Comparison of ENCODE assay signal across 1 cellular context in genomic region chr2:58710795-58711279, GRCh38.
TF ChIP-seq lines count a peak whose summit lies in the region.

No MANE protein-coding gene starts in this region.

TF ChIP-seq in K562, 482 proteins besides CTCF, POLR2A, EP300 and RAD21 (continued from another document and continues in another):
- no peak for TF ChIP-seq ATF3 (IDR thresholded peaks at IDR 0.05)
- TF ChIP-seq ATF3 (CRISPR knock-in tag; conservative IDR thresholded peaks at IDR 0.05), result no peak
- no peak for TF ChIP-seq AFF1 (IDR thresholded peaks at IDR 0.05; ENCODE audit: low read depth in 1 of 2, partially characterized antibody in 2 of 2)
- no peak for TF ChIP-seq GTF3C2 (IDR thresholded peaks at IDR 0.05; ENCODE audit: borderline replicate concordance, extremely low read depth, insufficient read length)
- peak; percentile 63 for TF ChIP-seq ZNF592 (IDR thresholded peaks at IDR 0.05)
- no peak for TF ChIP-seq ZBTB33 (CRISPR knock-in tag; IDR thresholded peaks at IDR 0.05)
- peak; percentile 68 for TF ChIP-seq PRDM10 (IDR thresholded peaks at IDR 0.05; ENCODE audit: partially characterized antibody)
- TF ChIP-seq NEUROD1 (IDR thresholded peaks at IDR 0.05; ENCODE audit: borderline replicate concordance, low read depth, low read length, partially characterized antibody), result no peak
- no peak for TF ChIP-seq ZKSCAN8 (CRISPR knock-in tag; IDR thresholded peaks at IDR 0.05)
- no peak for TF ChIP-seq ZNF668 (CRISPR knock-in tag; IDR thresholded peaks at IDR 0.05)
- TF ChIP-seq GMEB1 (CRISPR knock-in tag; IDR thresholded peaks at IDR 0.05), result no peak
- TF ChIP-seq ZNF133 (CRISPR knock-in tag; IDR thresholded peaks at IDR 0.05), result no peak
- TF ChIP-seq FOXK1 (CRISPR knock-in tag; IDR thresholded peaks at IDR 0.05; ENCODE audit: borderline replicate concordance), result no peak
- 0 out of 2 replicates have a peak, but pooled peaks have one; percentile 8 for TF ChIP-seq HDAC2 (IDR thresholded peaks at IDR 0.05)
- TF ChIP-seq CHAMP1 (IDR thresholded peaks at IDR 0.05), result no peak; the same call in 1 of the 2 replicates
- TF ChIP-seq BACH1 (tag; IDR thresholded peaks at IDR 0.05), result 0 out of 2 replicates have a peak, but pooled peaks have one; percentile 12
- TF ChIP-seq RBM25 (IDR thresholded peaks at IDR 0.05; ENCODE audit: low read depth, low read length, severe bottlenecking), result peak; percentile 25
- TF ChIP-seq CHD1 (IDR thresholded peaks at IDR 0.05; ENCODE audit: low read length), result no peak
- TF ChIP-seq ZNF140 (CRISPR knock-in tag; IDR thresholded peaks at IDR 0.05), result no peak
- no peak for TF ChIP-seq RFX7 (CRISPR knock-in tag; IDR thresholded peaks at IDR 0.05)
- TF ChIP-seq PKNOX1 (IDR thresholded peaks at IDR 0.05), result peak; percentile 28; the same call in 1 of the 2 replicates
- no peak for TF ChIP-seq KDM2B (CRISPR knock-in tag; IDR thresholded peaks at IDR 0.05)
- no peak for TF ChIP-seq U2AF1 (optimal IDR thresholded peaks at IDR 0.05; ENCODE audit: low read depth, low read length)
- TF ChIP-seq PHF21A (IDR thresholded peaks at IDR 0.05; ENCODE audit: borderline replicate concordance, low read depth), result no peak
- TF ChIP-seq FOXM1 (IDR thresholded peaks at IDR 0.05; ENCODE audit: low read depth), result 0 out of 2 replicates have a peak, but pooled peaks have one; percentile 20
- no peak for TF ChIP-seq FOXM1 (CRISPR knock-in tag; IDR thresholded peaks at IDR 0.05; ENCODE audit: low read depth)
- TF ChIP-seq BCOR (IDR thresholded peaks at IDR 0.05), result no peak
- TF ChIP-seq NR2C2 (CRISPR knock-in tag; IDR thresholded peaks at IDR 0.05), result no peak
- TF ChIP-seq NR2C2 (tag; IDR thresholded peaks at IDR 0.05), result no peak
- TF ChIP-seq ATF7 (IDR thresholded peaks at IDR 0.05), result peak; percentile 26; the same call in 1 of the 2 replicates
